Comparison of ENCODE assay signal across 11 cellular contexts in genomic region chr9:94921072-94921471, GRCh38.
DNase-seq lines count a peak whose midpoint lies in the region; ATAC-seq, FAIRE-seq and TF ChIP-seq lines count a peak whose summit lies in the region.
"Had no signal": no experiment of that assay in that cellular context is flagged by ENCODE, and none has a peak within 500 bp of the region (broad histone marks: within the 10 kb centered on the region; RNA-seq: fewer than 3 reads in every experiment).

No MANE protein-coding gene starts in this region.

- TF ChIP-seq POLR2A in gastroesophageal sphincter (IDR thresholded peaks at IDR 0.05) = no peak

- no peaks in the 10 kb centered on the region for H3K27me3 Mint-ChIP-seq in Calu3 (ENCODE audit: unreplicated experiment)

- FAIRE-seq in TTC549 (lab: Jason Lieb, UNC) = peak; percentile 68

- peaks cover 87% of the 10 kb centered on the region for H3K4me1 Mint-ChIP-seq in Calu3 (ENCODE audit: low read depth, unreplicated experiment)

- H3K27ac ChIP-seq in gastroesophageal sphincter = peak overlapping the region; percentile 82 to 90 (median 84)
- H3K27ac ChIP-seq in rectal smooth muscle tissue (ENCODE audit: low read depth, low read length) = peak overlapping the region; percentile 75

- no peaks in the 10 kb centered on the region for H3K36me3 ChIP-seq in gastroesophageal sphincter
- H3K36me3 ChIP-seq in rectal smooth muscle tissue (ENCODE audit: control insufficient read depth, insufficient read depth, low read length) = no peaks in the 10 kb centered on the region

- CTCF ChIA-PET in Calu3 (lab: Charles Lee) = no interaction called here

- H3K27me3 ChIP-seq in gastroesophageal sphincter (no peaks in the 10 kb centered on the region), rectal smooth muscle tissue (ENCODE audit: control insufficient read depth, insufficient read depth, low read length) (no peaks in the 10 kb centered on the region)

- H3K4me3 Mint-ChIP-seq in Calu3 (ENCODE audit: low read depth, unreplicated experiment) = peak overlapping the region; percentile 56

- no peaks in the 10 kb centered on the region for H3K9me3 ChIP-seq in gastroesophageal sphincter

- ATAC-seq in gastroesophageal sphincter (peak; percentile 20), HG03175 (IDR thresholded peaks at IDR 0.05; ENCODE audit: unreplicated experiment) (no peak), GM18498 (IDR thresholded peaks at IDR 0.05; ENCODE audit: unreplicated experiment) (no peak)

- no peaks in the 10 kb centered on the region for H3K9me3 Mint-ChIP-seq in Calu3 (ENCODE audit: low read depth, unreplicated experiment)

- H3K9ac ChIP-seq in rectal smooth muscle tissue (ENCODE audit: low read length) = no peak overlapping the region

- peaks cover 36% of the 10 kb centered on the region for H3K36me3 Mint-ChIP-seq in Calu3 (ENCODE audit: insufficient read depth, unreplicated experiment)

- no peak overlapping the region for H3K4me3 ChIP-seq in gastroesophageal sphincter
- H3K4me3 ChIP-seq in rectal smooth muscle tissue (ENCODE audit: low read length) = peak overlapping the region; percentile 5

- TF ChIP-seq EP300 in gastroesophageal sphincter (IDR thresholded peaks at IDR 0.05) = no peak

- no TSS peak for BruUV-seq in Calu3 (replicated peaks; lab: Mats Ljungman, UMichigan)

- H3K4me1 ChIP-seq in gastroesophageal sphincter (peaks cover 7 to 57% (median 41%) of the 10 kb centered on the region in 3 donors), rectal smooth muscle tissue (ENCODE audit: control insufficient read depth, insufficient read depth, low read length) (peaks cover 22% of the 10 kb centered on the region)

- 19 to 25% methylated on average over 4 to 8 of the region's 8 CpGs for WGBS in gastroesophageal sphincter (ENCODE audit: low coverage in 1 of 2), 2 donors

- intact Hi-C loops in Calu3 (cut with micrococcal nuclease; ENCODE audit: unreplicated experiment) = loop anchor here (5.0 kb wide), 1 partner anchor 126 kb away; no protein-coding TSS in a partner anchor

- H3K27ac Mint-ChIP-seq in Calu3 (ENCODE audit: unreplicated experiment) = peak overlapping the region; percentile 88

- TF ChIP-seq CTCF in Calu3 (IDR thresholded peaks at IDR 0.05; ENCODE audit: unreplicated experiment) = no peak
- no peak for TF ChIP-seq CTCF in gastroesophageal sphincter (IDR thresholded peaks at IDR 0.05)

- no peak for DNase-seq in Calu3
- no peak for DNase-seq in NOMO-1 treated with dmso at 0.1 percent for 144 hours (lab: John Stamatoyannopoulos, UW; ENCODE audit: unreplicated experiment)
- no peak for DNase-seq in ecto neural progenitor cell (ENCODE audit: low spot score)
- DNase-seq: activated CD4-positive, alpha-beta T cell treated with anti-CD3 and anti-CD28 coated beads for 48 hours; DMS 273 treated with DMSO at 0.1 percent for 48 hours; NCI-H146 had no signal
